6 cellular contexts compared by ENCODE assay signal in genomic region chr1:48758976-48759375, GRCh38. TPM values are rescaled to one million over a fixed set of nuclear protein-coding genes. Genes with fewer than 3 reads are reported as not detected.
"Had no signal": no experiment of that assay in that cellular context is flagged by ENCODE, and none has a peak within 500 bp of the region (broad histone marks: within the 10 kb centered on the region; RNA-seq: fewer than 3 reads in every experiment).

No MANE protein-coding gene starts in this region.

- H2AFZ ChIP-seq: GM23338 had no signal

- H3K4me2 ChIP-seq: GM23338 had no signal

- H3K27ac Mint-ChIP-seq: GM23338, H9 had no signal

- H3K4me3 ChIP-seq: GM23338, K562 had no signal

- H3K9me3 Mint-ChIP-seq: GM23338, H9 had no signal

- ATAC-seq: GM23338, K562 had no signal

- H3K4me3 Mint-ChIP-seq: GM23338, H9 had no signal

- DNase-seq: H9, HCEC 1CT, IMR-90 had no signal

RNA-seq across cellular contexts. Expression of gene BEND5, which starts 17.7 kb away (rescaled TPM):
- total RNA-seq: HT-29, K562 had no signal
- polyA plus RNA-seq: K562 had no signal
